ENCODE assay signal across 1 cellular context in the genomic region with DNA sequence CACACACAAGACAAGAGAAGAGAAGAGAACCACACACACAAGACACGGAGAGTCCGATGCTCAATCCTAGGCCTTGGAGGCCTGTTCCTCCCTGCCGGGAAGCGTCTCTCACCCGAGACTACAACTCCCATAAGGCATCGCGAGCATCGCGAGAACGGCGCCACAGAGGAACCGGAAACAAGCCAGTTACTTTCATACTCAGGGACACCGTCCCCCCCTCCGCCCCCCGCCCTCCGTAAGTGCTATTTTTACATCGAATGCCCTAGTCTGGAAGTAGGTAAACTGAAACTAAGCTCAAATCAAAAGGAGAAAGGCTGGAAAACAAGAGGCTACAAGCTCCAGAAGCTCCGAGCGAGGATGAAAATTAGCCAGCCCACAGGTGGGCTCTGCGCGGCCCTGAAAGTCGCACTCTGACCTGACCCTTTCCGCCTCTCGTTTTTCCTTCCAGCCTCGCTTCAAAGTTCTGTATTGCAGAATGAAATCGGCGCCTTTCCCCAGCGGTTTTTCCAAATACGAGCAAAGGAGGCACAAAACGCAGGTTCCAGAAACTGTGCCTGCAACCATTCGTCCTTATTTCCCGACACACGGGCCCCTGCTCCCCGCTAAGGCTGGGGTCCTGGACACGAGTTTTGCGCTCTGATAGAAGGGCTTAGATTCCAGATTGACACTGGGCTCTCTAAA.
A peak's percentile ranks its signal among the peaks of the same experiment; 100 is the strongest.
TF ChIP-seq lines count a peak whose summit lies in the region.

No MANE protein-coding gene starts in this region.

TF ChIP-seq in K562, 482 proteins besides CTCF, POLR2A, EP300 and RAD21 (continued from another document and continues in another):
- TF ChIP-seq, protein P1, sequence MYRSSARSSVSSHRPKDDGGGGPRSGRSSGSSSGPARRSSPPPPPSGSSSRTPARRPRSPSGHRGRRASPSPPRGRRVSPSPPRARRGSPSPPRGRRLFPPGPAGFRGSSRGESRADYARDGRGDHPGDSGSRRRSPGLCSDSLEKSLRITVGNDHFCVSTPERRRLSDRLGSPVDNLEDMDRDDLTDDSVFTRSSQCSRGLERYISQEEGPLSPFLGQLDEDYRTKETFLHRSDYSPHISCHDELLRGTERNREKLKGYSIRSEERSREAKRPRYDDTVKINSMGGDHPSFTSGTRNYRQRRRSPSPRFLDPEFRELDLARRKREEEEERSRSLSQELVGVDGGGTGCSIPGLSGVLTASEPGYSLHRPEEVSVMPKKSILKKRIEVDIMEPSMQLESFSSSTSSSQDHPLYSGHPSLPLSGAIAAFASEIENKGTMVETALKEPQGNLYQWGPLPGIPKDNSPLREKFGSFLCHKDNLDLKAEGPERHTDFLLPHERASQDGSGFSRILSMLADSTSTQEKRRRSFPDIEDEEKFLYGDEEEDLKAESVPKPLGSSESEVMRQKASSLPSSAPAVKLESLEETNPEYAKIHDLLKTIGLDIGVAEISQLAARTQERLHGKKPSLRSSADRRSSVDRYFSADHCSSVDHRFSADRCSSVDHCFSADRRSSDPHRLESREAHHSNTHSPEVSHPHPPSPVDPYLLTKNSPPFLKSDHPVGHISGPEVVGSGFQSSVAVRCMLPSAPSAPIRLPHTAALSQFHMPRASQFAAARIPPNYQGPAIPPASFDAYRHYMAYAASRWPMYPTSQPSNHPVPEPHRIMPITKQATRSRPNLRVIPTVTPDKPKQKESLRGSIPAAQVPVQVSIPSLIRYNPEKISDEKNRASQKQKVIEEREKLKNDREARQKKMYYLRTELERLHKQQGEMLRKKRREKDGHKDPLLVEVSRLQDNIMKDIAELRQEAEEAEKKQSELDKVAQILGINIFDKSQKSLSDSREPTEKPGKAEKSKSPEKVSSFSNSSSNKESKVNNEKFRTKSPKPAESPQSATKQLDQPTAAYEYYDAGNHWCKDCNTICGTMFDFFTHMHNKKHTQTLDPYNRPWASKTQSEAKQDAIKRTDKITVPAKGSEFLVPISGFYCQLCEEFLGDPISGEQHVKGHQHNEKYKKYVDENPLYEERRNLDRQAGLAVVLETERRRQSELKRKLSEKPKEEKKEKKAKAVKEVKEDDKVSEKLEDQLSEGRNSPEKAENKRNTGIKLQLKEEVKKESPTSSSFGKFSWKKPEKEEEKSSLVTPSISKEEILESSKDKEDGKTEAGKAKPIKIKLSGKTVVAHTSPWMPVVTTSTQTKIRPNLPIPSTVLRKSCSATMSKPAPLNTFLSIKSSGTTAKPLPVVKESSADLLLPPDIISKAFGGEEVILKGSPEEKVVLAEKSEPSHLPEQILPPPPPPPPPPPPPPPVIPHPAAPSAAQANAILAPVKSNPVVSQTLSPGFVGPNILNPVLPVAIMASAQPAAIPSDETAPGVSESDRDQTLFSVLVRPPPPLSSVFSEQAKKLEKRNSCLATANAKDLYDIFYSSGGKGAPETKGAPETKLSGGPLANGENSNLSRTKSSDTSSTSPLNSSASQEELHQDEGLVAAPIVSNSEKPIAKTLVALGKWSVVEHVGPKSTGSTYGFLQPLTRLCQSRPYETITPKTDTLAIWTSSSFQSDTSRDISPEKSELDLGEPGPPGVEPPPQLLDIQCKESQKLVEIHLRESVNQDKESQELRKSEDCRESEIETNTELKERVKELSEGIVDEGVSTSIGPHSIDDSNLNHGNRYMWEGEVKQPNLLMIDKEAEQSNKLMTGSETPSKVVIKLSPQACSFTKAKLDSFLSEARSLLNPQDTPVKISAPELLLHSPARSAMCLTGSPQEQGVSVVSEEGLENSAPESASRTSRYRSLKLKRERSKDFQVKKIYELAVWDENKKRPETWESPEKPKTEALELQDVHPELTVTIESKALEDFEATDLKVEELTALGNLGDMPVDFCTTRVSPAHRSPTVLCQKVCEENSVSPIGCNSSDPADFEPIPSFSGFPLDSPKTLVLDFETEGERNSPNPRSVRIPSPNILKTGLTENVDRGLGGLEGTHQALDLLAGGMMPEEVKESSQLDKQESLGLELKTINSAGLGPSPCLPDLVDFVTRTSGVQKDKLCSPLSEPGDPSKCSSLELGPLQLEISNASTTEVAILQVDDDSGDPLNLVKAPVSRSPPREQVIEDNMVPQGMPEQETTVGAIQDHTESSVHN (IDR thresholded peaks at IDR 0.05; ENCODE audit: borderline replicate concordance in 1 of 2, low read depth in 1 of 2): no peak
- TF ChIP-seq NFIC (IDR thresholded peaks at IDR 0.05): peak; percentile 19; the same call in 1 of the 2 replicates
- no peak for TF ChIP-seq HDGF (IDR thresholded peaks at IDR 0.05)
- 0 out of 2 replicates have a peak, but pooled peaks have one; percentile 48 for TF ChIP-seq CBFB (CRISPR knock-in tag; IDR thresholded peaks at IDR 0.05)
- peak; percentile 35; the same call in 1 of the 2 replicates for TF ChIP-seq STAT5A (IDR thresholded peaks at IDR 0.05; ENCODE audit: borderline replicate concordance, low read length)
- no peak for TF ChIP-seq NFE2L1 (tag; IDR thresholded peaks at IDR 0.05; ENCODE audit: borderline replicate concordance, low read depth)
- TF ChIP-seq PHTF2 (CRISPR knock-in tag; IDR thresholded peaks at IDR 0.05): no peak
- TF ChIP-seq, protein P2, sequence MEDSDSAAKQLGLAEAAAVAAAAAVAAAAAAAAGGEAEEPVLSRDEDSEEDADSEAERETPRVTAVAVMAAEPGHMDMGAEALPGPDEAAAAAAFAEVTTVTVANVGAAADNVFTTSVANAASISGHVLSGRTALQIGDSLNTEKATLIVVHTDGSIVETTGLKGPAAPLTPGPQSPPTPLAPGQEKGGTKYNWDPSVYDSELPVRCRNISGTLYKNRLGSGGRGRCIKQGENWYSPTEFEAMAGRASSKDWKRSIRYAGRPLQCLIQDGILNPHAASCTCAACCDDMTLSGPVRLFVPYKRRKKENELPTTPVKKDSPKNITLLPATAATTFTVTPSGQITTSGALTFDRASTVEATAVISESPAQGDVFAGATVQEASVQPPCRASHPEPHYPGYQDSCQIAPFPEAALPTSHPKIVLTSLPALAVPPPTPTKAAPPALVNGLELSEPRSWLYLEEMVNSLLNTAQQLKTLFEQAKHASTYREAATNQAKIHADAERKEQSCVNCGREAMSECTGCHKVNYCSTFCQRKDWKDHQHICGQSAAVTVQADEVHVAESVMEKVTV (CRISPR knock-in tag; IDR thresholded peaks at IDR 0.05): no peak
- TF ChIP-seq KLF1 (tag; IDR thresholded peaks at IDR 0.05): no peak
- TF ChIP-seq DDX20 (tag; IDR thresholded peaks at IDR 0.05; ENCODE audit: low read depth): no peak
- peak; percentile 78 for TF ChIP-seq TAF1 (IDR thresholded peaks at IDR 0.05; ENCODE audit: control insufficient read depth, extremely low read depth, insufficient read depth, low read length, severe bottlenecking)
- TF ChIP-seq ZNF586 (CRISPR knock-in tag; conservative IDR thresholded peaks at IDR 0.05): no peak
- TF ChIP-seq ZEB2 (IDR thresholded peaks at IDR 0.05): no peak
- no peak for TF ChIP-seq FOXA1 (IDR thresholded peaks at IDR 0.05; ENCODE audit: borderline replicate concordance)
- no peak for TF ChIP-seq TCFL5 (CRISPR knock-in tag; conservative IDR thresholded peaks at IDR 0.05)
- TF ChIP-seq NELFE (IDR thresholded peaks at IDR 0.05; ENCODE audit: insufficient read depth, insufficient read length): no peak
- TF ChIP-seq CREB1 (IDR thresholded peaks at IDR 0.05): no peak
- peak; percentile 48; the same call in 1 of the 2 replicates for TF ChIP-seq CREB1 (CRISPR knock-in tag; IDR thresholded peaks at IDR 0.05)
- peak; percentile 64 for TF ChIP-seq KDM5B (IDR thresholded peaks at IDR 0.05; ENCODE audit: insufficient replicate concordance, low read depth, low read length)
- TF ChIP-seq GABPA (tag; conservative IDR thresholded peaks at IDR 0.05; ENCODE audit: low read depth): peak; percentile 94
- TF ChIP-seq FOXA3 (CRISPR knock-in tag; conservative IDR thresholded peaks at IDR 0.05 in 1 of 2, IDR thresholded peaks at IDR 0.05 in 1 of 2): no peak
- TF ChIP-seq ZNF217 (CRISPR knock-in tag; IDR thresholded peaks at IDR 0.05): no peak
- TF ChIP-seq L3MBTL2 (IDR thresholded peaks at IDR 0.05): peak; percentile 45
- TF ChIP-seq ELF2 (CRISPR knock-in tag; IDR thresholded peaks at IDR 0.05): peak; percentile 88
- peak in 1 of 2 experiments; percentile 93; a peak in 2 of 4 replicates for TF ChIP-seq KDM4B (IDR thresholded peaks at IDR 0.05; ENCODE audit: borderline replicate concordance in 2 of 2, low read depth in 1 of 2)
- 0 out of 2 replicates have a peak, but pooled peaks have one; percentile 62 for TF ChIP-seq NCOA1 (IDR thresholded peaks at IDR 0.05; ENCODE audit: low read depth)
- no peak for TF ChIP-seq CHD1 (IDR thresholded peaks at IDR 0.05; ENCODE audit: low read length)
- TF ChIP-seq CBFA2T2 (conservative IDR thresholded peaks at IDR 0.05): no peak
- TF ChIP-seq HNRNPK (IDR thresholded peaks at IDR 0.05; ENCODE audit: low read depth, low read length, poor library complexity, severe bottlenecking): no peak
- TF ChIP-seq MAFK (IDR thresholded peaks at IDR 0.05; ENCODE audit: low read length): no peak
- TF ChIP-seq ZNF263 (CRISPR knock-in tag; IDR thresholded peaks at IDR 0.05; ENCODE audit: borderline replicate concordance): no peak
- no peak for TF ChIP-seq ZFP30 (CRISPR knock-in tag; IDR thresholded peaks at IDR 0.05; ENCODE audit: borderline replicate concordance)
- TF ChIP-seq ZKSCAN3 (CRISPR knock-in tag; IDR thresholded peaks at IDR 0.05): no peak
- no peak for TF ChIP-seq ZNF551 (CRISPR knock-in tag; IDR thresholded peaks at IDR 0.05)
- TF ChIP-seq PML (IDR thresholded peaks at IDR 0.05; ENCODE audit: low read length): peak; percentile 73
- peak in 1 of 2 experiments; percentile 88; a peak in 2 of 4 replicates for TF ChIP-seq SRF (CRISPR knock-in tag; IDR thresholded peaks at IDR 0.05)
- TF ChIP-seq CTBP1 (IDR thresholded peaks at IDR 0.05; ENCODE audit: borderline replicate concordance): 0 out of 2 replicates have a peak, but pooled peaks have one; percentile 25
- TF ChIP-seq, protein P3, sequence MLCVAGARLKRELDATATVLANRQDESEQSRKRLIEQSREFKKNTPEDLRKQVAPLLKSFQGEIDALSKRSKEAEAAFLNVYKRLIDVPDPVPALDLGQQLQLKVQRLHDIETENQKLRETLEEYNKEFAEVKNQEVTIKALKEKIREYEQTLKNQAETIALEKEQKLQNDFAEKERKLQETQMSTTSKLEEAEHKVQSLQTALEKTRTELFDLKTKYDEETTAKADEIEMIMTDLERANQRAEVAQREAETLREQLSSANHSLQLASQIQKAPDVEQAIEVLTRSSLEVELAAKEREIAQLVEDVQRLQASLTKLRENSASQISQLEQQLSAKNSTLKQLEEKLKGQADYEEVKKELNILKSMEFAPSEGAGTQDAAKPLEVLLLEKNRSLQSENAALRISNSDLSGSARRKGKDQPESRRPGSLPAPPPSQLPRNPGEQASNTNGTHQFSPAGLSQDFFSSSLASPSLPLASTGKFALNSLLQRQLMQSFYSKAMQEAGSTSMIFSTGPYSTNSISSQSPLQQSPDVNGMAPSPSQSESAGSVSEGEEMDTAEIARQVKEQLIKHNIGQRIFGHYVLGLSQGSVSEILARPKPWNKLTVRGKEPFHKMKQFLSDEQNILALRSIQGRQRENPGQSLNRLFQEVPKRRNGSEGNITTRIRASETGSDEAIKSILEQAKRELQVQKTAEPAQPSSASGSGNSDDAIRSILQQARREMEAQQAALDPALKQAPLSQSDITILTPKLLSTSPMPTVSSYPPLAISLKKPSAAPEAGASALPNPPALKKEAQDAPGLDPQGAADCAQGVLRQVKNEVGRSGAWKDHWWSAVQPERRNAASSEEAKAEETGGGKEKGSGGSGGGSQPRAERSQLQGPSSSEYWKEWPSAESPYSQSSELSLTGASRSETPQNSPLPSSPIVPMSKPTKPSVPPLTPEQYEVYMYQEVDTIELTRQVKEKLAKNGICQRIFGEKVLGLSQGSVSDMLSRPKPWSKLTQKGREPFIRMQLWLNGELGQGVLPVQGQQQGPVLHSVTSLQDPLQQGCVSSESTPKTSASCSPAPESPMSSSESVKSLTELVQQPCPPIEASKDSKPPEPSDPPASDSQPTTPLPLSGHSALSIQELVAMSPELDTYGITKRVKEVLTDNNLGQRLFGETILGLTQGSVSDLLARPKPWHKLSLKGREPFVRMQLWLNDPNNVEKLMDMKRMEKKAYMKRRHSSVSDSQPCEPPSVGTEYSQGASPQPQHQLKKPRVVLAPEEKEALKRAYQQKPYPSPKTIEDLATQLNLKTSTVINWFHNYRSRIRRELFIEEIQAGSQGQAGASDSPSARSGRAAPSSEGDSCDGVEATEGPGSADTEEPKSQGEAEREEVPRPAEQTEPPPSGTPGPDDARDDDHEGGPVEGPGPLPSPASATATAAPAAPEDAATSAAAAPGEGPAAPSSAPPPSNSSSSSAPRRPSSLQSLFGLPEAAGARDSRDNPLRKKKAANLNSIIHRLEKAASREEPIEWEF (CRISPR knock-in tag; IDR thresholded peaks at IDR 0.05): no peak
- TF ChIP-seq ZNF140 (CRISPR knock-in tag; IDR thresholded peaks at IDR 0.05): no peak
- TF ChIP-seq ZBTB7A (IDR thresholded peaks at IDR 0.05; ENCODE audit: borderline replicate concordance, control insufficient read depth, low read depth, low read length): peak; percentile 74; the same call in 1 of the 2 replicates
- TF ChIP-seq SMAD4 (CRISPR knock-in tag; conservative IDR thresholded peaks at IDR 0.05): peak; percentile 37; the same call in 1 of the 2 replicates
- TF ChIP-seq, protein P4, sequence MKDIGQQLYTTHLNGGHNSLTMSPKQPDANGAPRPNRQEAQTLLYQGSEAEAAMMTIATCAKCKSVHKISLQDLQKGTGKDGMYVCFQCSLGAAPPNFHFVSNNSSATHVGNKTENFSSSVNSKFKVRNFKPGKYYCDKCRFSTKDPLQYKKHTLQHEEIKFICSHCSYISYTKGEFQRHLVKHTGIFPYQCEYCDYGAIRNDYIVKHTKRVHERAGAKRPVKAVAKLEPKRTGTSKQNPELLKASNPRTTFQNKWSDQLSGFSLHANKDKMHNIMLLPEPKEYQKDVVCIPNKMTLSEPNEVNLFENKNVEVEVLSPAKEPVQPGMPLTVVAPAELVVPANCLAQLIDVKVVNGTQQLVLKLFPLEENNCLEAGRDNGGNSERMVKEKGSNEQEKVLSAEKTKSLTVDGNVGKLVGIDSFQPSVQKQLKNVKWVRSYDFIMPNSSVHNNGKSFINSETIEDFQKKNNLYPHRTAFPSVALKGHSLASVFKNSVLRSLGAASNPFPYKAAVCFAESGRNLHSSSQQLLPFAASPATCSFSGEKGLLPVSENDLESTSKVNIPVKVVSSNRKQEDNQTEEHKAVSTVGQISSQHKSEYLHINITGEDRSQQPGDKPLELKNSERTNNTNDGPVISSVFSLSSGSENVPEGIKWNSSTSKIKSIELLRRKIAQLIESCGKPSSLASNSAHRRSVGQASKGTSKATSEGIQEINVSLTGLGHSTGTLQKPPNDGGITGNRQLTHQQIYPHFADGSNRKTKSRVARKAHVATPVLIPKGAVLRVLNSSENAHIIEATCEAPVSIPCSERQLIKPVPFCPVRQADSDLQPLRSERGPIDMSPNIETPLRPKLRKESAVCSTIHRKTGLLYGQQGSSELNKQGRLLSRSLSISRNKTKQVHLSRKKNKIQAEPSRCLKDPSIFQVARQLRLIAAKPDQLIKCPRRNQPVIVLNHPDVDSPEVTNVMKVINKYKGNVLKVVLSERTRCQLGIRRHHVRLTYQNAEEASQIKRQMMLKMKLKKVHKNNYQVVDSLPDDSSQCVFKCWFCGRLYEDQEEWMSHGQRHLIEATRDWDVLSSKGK (CRISPR knock-in tag; IDR thresholded peaks at IDR 0.05): no peak
- peak; percentile 85; the same call in 1 of the 2 replicates for TF ChIP-seq ETV5 (CRISPR knock-in tag; IDR thresholded peaks at IDR 0.05; ENCODE audit: low read depth)
- no peak for TF ChIP-seq CBX8 (IDR thresholded peaks at IDR 0.05; ENCODE audit: borderline replicate concordance, extremely low read depth, low read depth, low read length, poor library complexity, severe bottlenecking)
- no peak for TF ChIP-seq NFE2 (IDR thresholded peaks at IDR 0.05; ENCODE audit: low read depth)
